Comparison of ENCODE assay signal across 25 cellular contexts in the genomic region with DNA sequence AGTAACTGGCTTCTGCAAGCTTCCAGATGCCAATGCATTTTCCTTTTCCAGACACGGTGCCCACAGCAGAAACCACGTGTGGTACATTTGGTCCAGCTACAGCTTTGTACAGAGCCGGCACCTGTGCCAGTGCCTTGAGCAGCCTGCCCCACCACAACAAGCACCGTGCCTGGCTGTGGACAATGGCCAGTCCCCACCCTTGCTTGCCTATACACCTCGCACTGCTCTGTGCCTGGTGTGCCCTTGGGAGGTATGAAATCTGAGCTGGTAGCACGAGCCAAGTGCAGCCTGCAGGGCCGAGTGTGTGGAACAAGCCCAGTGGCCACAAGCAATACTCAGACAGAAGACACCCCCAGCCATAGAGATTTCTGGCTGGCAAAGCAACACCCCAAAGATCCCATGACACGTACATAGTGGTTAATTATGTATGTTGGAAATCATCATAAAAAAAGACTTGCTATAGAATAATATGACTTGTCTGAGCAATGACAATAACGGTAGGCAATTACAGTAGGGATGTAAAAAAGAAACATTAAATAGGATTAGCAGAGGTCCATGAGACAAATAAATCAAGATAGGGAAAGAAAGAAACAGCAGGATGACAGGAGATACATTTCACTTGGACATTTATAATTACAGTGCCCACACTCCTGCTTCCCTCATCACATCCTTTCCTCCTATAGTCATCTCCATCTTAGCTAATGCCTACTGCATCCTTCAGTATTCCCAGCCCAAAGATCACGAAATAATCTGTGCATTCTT.
"Had no signal": no experiment of that assay in that cellular context is flagged by ENCODE, and none has a peak within 500 bp of the region (broad histone marks: within the 10 kb centered on the region; RNA-seq: fewer than 3 reads in every experiment).

No MANE protein-coding gene starts in this region.

- DNase-seq: activated B cell treated with CpG ODN at 0.5 μM for 24 hours; activated CD4-positive, alpha-beta memory T cell treated with anti-CD3 and anti-CD28 coated beads for 36 hours; activated CD4-positive, alpha-beta T cell treated with anti-CD3 and anti-CD28 coated beads for 4 hours; activated naive CD8-positive, alpha-beta T cell treated with anti-CD3 and anti-CD28 coated beads for 36 hours; activated T-cell treated with anti-CD3 and anti-CD28 coated beads for 4 hours; amniotic stem cell; body of pancreas; dermis blood vessel endothelial cell; effector memory CD4-positive, alpha-beta T cell; heart right ventricle; kidney glomerular epithelial cell; left ventricle myocardium superior; naive B cell; right cardiac atrium; small intestine; stimulated activated CD4-positive, alpha-beta T cell treated with anti-CD3 and anti-CD28 coated beads, Interleukin-15, amount 100 ng/mL, for 24 hours; stimulated activated CD4-positive, alpha-beta T cell treated with anti-CD3 and anti-CD28 coated beads, Interleukin-2, amount 100 ng/mL, for 48 hours; stimulated activated naive CD8-positive, alpha-beta T cell treated with anti-CD3 and anti-CD28 coated beads, Interleukin-15, amount 100 ng/mL, for 72 hours; trophoblast cell had no signal

- H3K27me3 Mint-ChIP-seq: activated B cell treated with CpG ODN at 0.5 μM for 24 hours; activated CD4-positive, alpha-beta memory T cell treated with anti-CD3 and anti-CD28 coated beads for 36 hours; activated naive CD8-positive, alpha-beta T cell treated with anti-CD3 and anti-CD28 coated beads for 36 hours; memory B cell; naive B cell; stimulated activated naive CD8-positive, alpha-beta T cell treated with anti-CD3 and anti-CD28 coated beads, Interleukin-15, amount 100 ng/mL, for 72 hours had no signal

- H3K4me1 ChIP-seq: esophagus muscularis mucosa, heart right ventricle, neural progenitor cell, prostate gland, suprapubic skin had no signal

- H3K9me3 Mint-ChIP-seq: activated B cell treated with CpG ODN at 0.5 μM for 24 hours; activated naive CD8-positive, alpha-beta T cell treated with anti-CD3 and anti-CD28 coated beads for 36 hours; naive B cell; neural progenitor cell; stimulated activated naive CD8-positive, alpha-beta T cell treated with anti-CD3 and anti-CD28 coated beads, Interleukin-15, amount 100 ng/mL, for 72 hours had no signal

- H2AFZ ChIP-seq: neural progenitor cell had no signal

- H3K27ac ChIP-seq: body of pancreas, esophagus muscularis mucosa, heart right ventricle, neural progenitor cell, prostate gland, suprapubic skin had no signal

- H3K27ac Mint-ChIP-seq: activated B cell treated with CpG ODN at 0.5 μM for 24 hours; activated CD4-positive, alpha-beta memory T cell treated with anti-CD3 and anti-CD28 coated beads for 36 hours; activated naive CD8-positive, alpha-beta T cell treated with anti-CD3 and anti-CD28 coated beads for 36 hours; activated T-helper 1 cell treated with anti-CD3 and anti-CD28 coated beads, Interleukin-12 subunit alpha, Interleukin-12 subunit beta, Interleukin-2, Interleukin-4 antibody, amounts not matched to agents 30 ng/mL and 10 ng/mL and 1 ng/mL, durations not matched to agents 14 hours and 24 hours and 36 hours; memory B cell; naive B cell; neural progenitor cell had no signal

- H3K27me3 ChIP-seq: body of pancreas, esophagus muscularis mucosa, heart right ventricle, neural progenitor cell, suprapubic skin had no signal

- H3K4me3 ChIP-seq: body of pancreas, esophagus muscularis mucosa, heart right ventricle, neural progenitor cell, prostate gland, suprapubic skin had no signal

- H3K36me3 Mint-ChIP-seq: activated CD4-positive, alpha-beta memory T cell treated with anti-CD3 and anti-CD28 coated beads for 36 hours; activated naive CD8-positive, alpha-beta T cell treated with anti-CD3 and anti-CD28 coated beads for 36 hours; memory B cell; naive B cell; neural progenitor cell had no signal

- ATAC-seq: body of pancreas; heart right ventricle; left ventricle myocardium superior; stimulated activated naive CD8-positive, alpha-beta T cell treated with anti-CD3 and anti-CD28 coated beads, Interleukin-15, amount 100 ng/mL, for 72 hours had no signal

- H3K36me3 ChIP-seq: esophagus muscularis mucosa, heart right ventricle, neural progenitor cell, prostate gland, suprapubic skin had no signal

- H3K9me3 ChIP-seq: body of pancreas, esophagus muscularis mucosa, heart right ventricle, prostate gland had no signal

- H3K9ac ChIP-seq: neural progenitor cell had no signal

- H3K4me1 Mint-ChIP-seq: activated B cell treated with CpG ODN at 0.5 μM for 24 hours; activated naive CD8-positive, alpha-beta T cell treated with anti-CD3 and anti-CD28 coated beads for 36 hours; memory B cell; naive B cell; neural progenitor cell; stimulated activated naive CD8-positive, alpha-beta T cell treated with anti-CD3 and anti-CD28 coated beads, Interleukin-15, amount 100 ng/mL, for 72 hours had no signal

- H3K4me3 Mint-ChIP-seq: activated B cell treated with CpG ODN at 0.5 μM for 24 hours; activated CD4-positive, alpha-beta memory T cell treated with anti-CD3 and anti-CD28 coated beads for 36 hours; activated naive CD8-positive, alpha-beta T cell treated with anti-CD3 and anti-CD28 coated beads for 36 hours; activated T-helper 1 cell treated with anti-CD3 and anti-CD28 coated beads, Interleukin-12 subunit alpha, Interleukin-12 subunit beta, Interleukin-2, Interleukin-4 antibody, amounts not matched to agents 30 ng/mL and 10 ng/mL and 1 ng/mL, durations not matched to agents 14 hours and 24 hours and 36 hours; memory B cell; naive B cell; neural progenitor cell; stimulated activated naive CD8-positive, alpha-beta T cell treated with anti-CD3 and anti-CD28 coated beads, Interleukin-15, amount 100 ng/mL, for 72 hours had no signal

- H3K4me2 ChIP-seq: neural progenitor cell had no signal
